23 cellular contexts compared by ENCODE assay signal in genomic region chr1:201944002-201944401, GRCh38. TPM values are rescaled to one million over a fixed set of nuclear protein-coding genes. Genes with fewer than 3 reads are reported as not detected.
DNase-seq lines count a peak whose midpoint lies in the region; ATAC-seq and TF ChIP-seq lines count a peak whose summit lies in the region.
"Had no signal": no experiment of that assay in that cellular context is flagged by ENCODE, and none has a peak within 500 bp of the region (broad histone marks: within the 10 kb centered on the region; RNA-seq: fewer than 3 reads in every experiment).

No MANE protein-coding gene starts in this region.

- no peak for TF ChIP-seq EP300 in stomach (IDR thresholded peaks at IDR 0.05)

- H3K4me1 Mint-ChIP-seq in chondrocyte (ENCODE audit: low read depth) (peaks cover 74% of the 10 kb centered on the region), T-helper 17 cell (peaks cover 8% of the 10 kb centered on the region)

- H3K27me3 ChIP-seq in BJ (ENCODE audit: control insufficient read depth, insufficient read depth, low read length) (no peaks in the 10 kb centered on the region), mesenchymal stem cell (ENCODE audit: control insufficient read depth in 1 of 2, insufficient read depth in 1 of 2, low read length in 2 of 2) (no peaks in the 10 kb centered on the region), stomach (peaks cover 0 to 42% (median 35%) of the 10 kb centered on the region in 3 donors)

- no peak overlapping the region for H2BK5ac ChIP-seq in mesenchymal stem cell (ENCODE audit: low read depth, low read length, poor library complexity, severe bottlenecking)

- H3K9ac ChIP-seq in mesenchymal stem cell (ENCODE audit: low read length): peak overlapping the region; percentile 84

- WGBS in mesenchymal stem cell: 92% methylated on average over 5 of the region's 6 CpGs
- WGBS in stomach, 5 donors: 67 to 85% (median 75%) methylated on average over 6 of the region's 6 CpGs

- H2AK5ac ChIP-seq in mesenchymal stem cell (ENCODE audit: low read length, severe bottlenecking): no peak overlapping the region

- CTCF ChIA-PET in BJ (lab: Yijun Ruan, JAX): interaction anchor here (0.8 to 4.5 kb wide), 6 partner anchors 12 to 66 kb away, joined by 3 to 45 read pairs (median 4); no protein-coding TSS in a partner anchor

- intact Hi-C loops in stomach (cut with DNase I; ENCODE audit: low total_unique reads): loop anchor here (10.0 kb wide), 1 partner anchor 49 kb away; no protein-coding TSS in a partner anchor

- H4K8ac ChIP-seq in mesenchymal stem cell (ENCODE audit: low read length): no peak overlapping the region

- H3K14ac ChIP-seq in mesenchymal stem cell (ENCODE audit: low read length in 2 of 2): peak overlapping the region in 1 of 2 experiments; percentile 57

- peak overlapping the region in 1 of 2 experiments; percentile 87 for H2BK12ac ChIP-seq in mesenchymal stem cell (ENCODE audit: low read length in 2 of 2)

- H2BK120ac ChIP-seq in mesenchymal stem cell (ENCODE audit: low read depth, low read length): no peak overlapping the region

- H3K36me3 ChIP-seq in BJ (ENCODE audit: control insufficient read depth, insufficient read depth, low read length) (no peaks in the 10 kb centered on the region), mesenchymal stem cell (ENCODE audit: control insufficient read depth in 1 of 2, insufficient read depth in 2 of 2, low read depth in 1 of 2, low read length in 2 of 2) (no peaks in the 10 kb centered on the region), stomach (peaks cover 0 to 14% (median 0%) of the 10 kb centered on the region in 4 donors)

- ATAC-seq in GM21423 (IDR thresholded peaks at IDR 0.05; ENCODE audit: unreplicated experiment) (no peak), T-helper 17 cell (no peak)
- ATAC-seq: esophagus mucosa, mucosa of descending colon had no signal

- no peak overlapping the region for H3K4me2 ChIP-seq in mesenchymal stem cell (ENCODE audit: low read length, poor library complexity, severe bottlenecking)

- H3K27me3 Mint-ChIP-seq in chondrocyte (ENCODE audit: low read depth): no peaks in the 10 kb centered on the region
- peaks cover 68% of the 10 kb centered on the region for H3K27me3 Mint-ChIP-seq in T-helper 17 cell

- POLR2A ChIA-PET in BJ (lab: Charles Lee): interaction anchor here (0.7 kb wide), 1 partner anchor 18 kb away, joined by 9 read pairs; no protein-coding TSS in a partner anchor

- H3K27ac ChIP-seq in mesenchymal stem cell (ENCODE audit: low read length, poor library complexity, severe bottlenecking) (no peak overlapping the region), stomach (peak overlapping the region in 4 of 5 donors; percentile 76 to 91 (median 82))

- H3K9me3 ChIP-seq in mesenchymal stem cell (ENCODE audit: control insufficient read depth, low read length) (no peaks in the 10 kb centered on the region), stomach (no peaks in the 10 kb centered on the region), T-helper 17 cell (ENCODE audit: control insufficient read depth, low read length, poor library complexity, severe bottlenecking) (no peaks in the 10 kb centered on the region)
- H3K9me3 ChIP-seq: Caco-2, mucosa of descending colon had no signal

- peak overlapping the region in 1 of 2 experiments; percentile 38 for H3K4ac ChIP-seq in mesenchymal stem cell (ENCODE audit: low read depth in 1 of 2, low read length in 2 of 2)

- H3K27ac Mint-ChIP-seq in chondrocyte (ENCODE audit: unreplicated experiment) (peak overlapping the region; percentile 24), T-helper 17 cell (no peak overlapping the region)
- H3K27ac Mint-ChIP-seq: H9 had no signal

- no peak overlapping the region for H2BK15ac ChIP-seq in mesenchymal stem cell (ENCODE audit: low read depth, poor library complexity, severe bottlenecking)

- H3K4me3 Mint-ChIP-seq in chondrocyte (ENCODE audit: unreplicated experiment): peak overlapping the region; percentile 88
- H3K4me3 Mint-ChIP-seq in T-helper 17 cell: no peak overlapping the region
- H3K4me3 Mint-ChIP-seq: H9 had no signal

- no peak for DNase-seq in BJ (ENCODE audit: low read depth)
- no peak for DNase-seq in chondrocyte (ENCODE audit: low spot score)
- no peak for DNase-seq in mesenchymal stem cell
- DNase-seq in stomach: no peak
- no peak for DNase-seq in DMS153 treated with DMSO at 0.1 percent for 48 hours (lab: John Stamatoyannopoulos, UW; ENCODE audit: unreplicated experiment)
- DNase-seq in SW480 (ENCODE audit: low spot score): no peak
- no peak for DNase-seq in T-helper 17 cell
- DNase-seq: activated CD4-positive, CD25-positive, alpha-beta regulatory T cell treated with anti-CD3 and anti-CD28 coated beads, Interleukin-2, amount 50 U/mL, for 72 hours; activated gamma-delta T cell treated with Interleukin-2 at 50 U/mL for 16 hours; AML-193; anterior cingulate cortex; Caco-2; GDM1; H9; hypothalamus; kidney glomerular epithelial cell; mucosa of descending colon; stimulated activated CD4-positive, alpha-beta T cell treated with anti-CD3 and anti-CD28 coated beads, Interleukin-12 subunit alpha, Interleukin-12 subunit beta, amount 100 ng/mL, for 4 hours; stimulated activated naive CD4-positive, alpha-beta T cell treated with Interleukin-2 at 50 U/mL for 16 hours had no signal

- H3K4me3 ChIP-seq in BJ (ENCODE audit: low read depth, low read length) (peak overlapping the region; percentile 49), mesenchymal stem cell (ENCODE audit: insufficient read depth in 1 of 2, low read depth in 1 of 2, low read length in 2 of 2) (peak overlapping the region in 1 of 2 experiments; percentile 85), stomach (peak overlapping the region; percentile 50 to 62 (median 50))
- H3K4me3 ChIP-seq: mucosa of descending colon had no signal

- no peak for TF ChIP-seq CTCF in BJ (IDR thresholded peaks at IDR 0.05; ENCODE audit: insufficient read depth, low read depth, low read length)
- no peak for TF ChIP-seq CTCF in chondrocyte (IDR thresholded peaks at IDR 0.05)
- no peak for TF ChIP-seq CTCF in stomach (IDR thresholded peaks at IDR 0.05)

- no peak overlapping the region for H2AFZ ChIP-seq in mesenchymal stem cell (ENCODE audit: low read depth, low read length)

- TF ChIP-seq POLR2A in stomach (IDR thresholded peaks at IDR 0.05): no peak

- H3K36me3 Mint-ChIP-seq in chondrocyte (ENCODE audit: low read depth): no peaks in the 10 kb centered on the region
- H3K36me3 Mint-ChIP-seq in T-helper 17 cell (ENCODE audit: low read depth): peaks cover 2% of the 10 kb centered on the region

- no peaks in the 10 kb centered on the region for H3K79me1 ChIP-seq in mesenchymal stem cell (replicated peaks; ENCODE audit: low read length, poor library complexity, severe bottlenecking)

- no peak overlapping the region for H3K23ac ChIP-seq in mesenchymal stem cell (ENCODE audit: low read length in 2 of 2)

- H3K4me1 ChIP-seq in mesenchymal stem cell (ENCODE audit: control insufficient read depth, insufficient read depth, low read depth, low read length) (peaks cover 15% of the 10 kb centered on the region), stomach (peaks cover 5 to 22% (median 13%) of the 10 kb centered on the region in 4 donors)

- no peaks in the 10 kb centered on the region for H3K9me3 Mint-ChIP-seq in chondrocyte (ENCODE audit: low read depth)
- H3K9me3 Mint-ChIP-seq: H9 had no signal

- no peak overlapping the region for H4K91ac ChIP-seq in mesenchymal stem cell (ENCODE audit: low read length)

- no peak overlapping the region for H3K18ac ChIP-seq in mesenchymal stem cell (ENCODE audit: low read depth in 1 of 2, low read length in 2 of 2)

RNA-seq across cellular contexts. Expression of gene LMOD1, which starts 2.3 kb away (rescaled TPM):
- polyA plus RNA-seq in BJ (2011; rRNA removed) (67.8 and 112 TPM in 2 replicates), stomach (100 to 1,000 TPM in 1 of 3 donors, 10 to 100 TPM in 2; 19.6 to 117 (median 22.9) TPM)
- polyA minus RNA-seq in BJ (2011; rRNA and poly(A)+ RNA removed): 72.1 and 102 TPM in 2 replicates
- total RNA-seq in chondrocyte (17.7 to 83.6 TPM (median 80.5 TPM) in 3 replicates), stomach (100 to 1,000 TPM in 3 of 5 donors, 10 to 100 TPM in 2; 27.5 to 420 (median 102) TPM), T-helper 17 cell (not detected)
- polyA plus RNA-seq in mesenchymal stem cell (2013, experiment 1 of 2): 10.1 TPM
- polyA plus RNA-seq in mesenchymal stem cell (2013, experiment 2 of 2): 9.6 TPM
- total RNA-seq: dermis microvascular lymphatic vessel endothelial cell; T-helper 1 cell treated with Interleukin-12 subunit alpha and Interleukin-12 subunit beta and Interleukin-4 antibody, amounts not matched to agents 30 ng/mL and 1 ng/mL, for 36 hours had no signal

RNA-seq across cellular contexts. Expression of gene TIMM17A, which starts 11.3 kb away (rescaled TPM):
- polyA plus RNA-seq in BJ (2011; rRNA removed): 54.6 and 87.5 TPM in 2 replicates
- polyA minus RNA-seq in BJ (2011; rRNA and poly(A)+ RNA removed): 16.6 and 24.7 TPM in 2 replicates
- total RNA-seq in chondrocyte: 62.5 to 69.6 TPM (median 68.5 TPM) in 3 replicates
- 63.8 TPM for polyA plus RNA-seq in mesenchymal stem cell (2013, experiment 1 of 2)
- polyA plus RNA-seq in mesenchymal stem cell (2013, experiment 2 of 2): 69.6 TPM
- total RNA-seq in stomach: 10 to 100 TPM in 2 of 5 donors, 1 to 10 TPM in 3; 3.2 to 47.0 (median 7.1) TPM
- polyA plus RNA-seq in stomach: 10 to 100 TPM; 26.1 to 48.8 (median 37.4) TPM
- 10 to 100 TPM; 36.8 to 48.4 TPM for total RNA-seq in T-helper 17 cell

RNA-seq across cellular contexts. Expression of gene RNPEP, which starts 38.4 kb away (rescaled TPM):
- polyA plus RNA-seq in BJ (2011; rRNA removed): 42.6 and 51.5 TPM in 2 replicates
- polyA minus RNA-seq in BJ (2011; rRNA and poly(A)+ RNA removed): 24.1 and 31.7 TPM in 2 replicates
- total RNA-seq in chondrocyte: 42.1 to 50.6 TPM (median 42.1 TPM) in 3 replicates
- polyA plus RNA-seq in mesenchymal stem cell (2013, experiment 1 of 2): 45.3 TPM
- polyA plus RNA-seq in mesenchymal stem cell (2013, experiment 2 of 2): 44.4 TPM
- total RNA-seq in stomach: 100 to 1,000 TPM in 3 of 5 donors, 10 to 100 TPM in 2; 23.3 to 900 (median 102) TPM
- 10 to 100 TPM; 31.6 to 38.6 (median 37.6) TPM for polyA plus RNA-seq in stomach
- 10 to 100 TPM; 21.4 to 28.6 TPM for total RNA-seq in T-helper 17 cell

RNA-seq across cellular contexts. Expression of gene SHISA4, which starts 55.3 kb away (rescaled TPM):
- polyA plus RNA-seq in BJ (2011; rRNA removed) (36.9 and 72.6 TPM in 2 replicates), stomach (10 to 100 TPM; 14.1 to 18.3 (median 14.6) TPM)
- polyA minus RNA-seq in BJ (2011; rRNA and poly(A)+ RNA removed): 19.9 and 33.6 TPM in 2 replicates
- total RNA-seq in chondrocyte (29.7 to 39.1 TPM (median 37.7 TPM) in 3 replicates), stomach (10 to 100 TPM in 3 of 5 donors, 1 to 10 TPM in 1, under 1 TPM in 1; 0.87 to 33.3 (median 10.3) TPM), T-helper 17 cell (under 1 TPM; 0.37 to 0.63 TPM)
- 32.9 TPM for polyA plus RNA-seq in mesenchymal stem cell (2013, experiment 1 of 2)
- 33.3 TPM for polyA plus RNA-seq in mesenchymal stem cell (2013, experiment 2 of 2)

Comparison
In these comparisons a context has a peak if more than half of its experiments do, and no peak if none do; other contexts are left out.
1. RNA of gene LMOD1, which starts 2.3 kb away (total RNA-seq): 27.5 to 420 TPM in stomach and 17.7 to 83.6 TPM in chondrocyte; not detected in T-helper 17 cell; every median in the first group is over 10 times any median in the second.